ENCODE assay signal across 8 cellular contexts in genomic region chr1:169486281-169486904, GRCh38. TPM values are rescaled to one million over a fixed set of nuclear protein-coding genes. Genes with fewer than 3 reads are reported as not detected.
DNase-seq lines count a peak whose midpoint lies in the region; ATAC-seq and TF ChIP-seq lines count a peak whose summit lies in the region.

No MANE protein-coding gene starts in this region.

- no peaks in the 10 kb centered on the region for H3K27me3 ChIP-seq in PC-9 (ENCODE audit: insufficient read depth, low read depth)
- H3K27me3 ChIP-seq in endodermal cell (ENCODE audit: control insufficient read depth, insufficient read depth, low read length, poor library complexity, severe bottlenecking), result no peaks in the 10 kb centered on the region

- H3K27ac Mint-ChIP-seq in T-helper 2 cell treated with Interferon-gamma antibody and Interleukin-4, amounts not matched to agents 5 μg/mL and 100 μg/mL, for 36 hours, result peak overlapping the region; percentile 89
- H3K27ac Mint-ChIP-seq in endodermal cell, result peak overlapping the region; percentile 97
- H3K27ac Mint-ChIP-seq in naive thymus-derived CD8-positive, alpha-beta T cell, result peak overlapping the region; percentile 88 to 98 (median 96)

- H3K9me2 ChIP-seq in PC-9 (ENCODE audit: insufficient read depth), result peaks cover 5% of the 10 kb centered on the region; the same call in 1 of the 2 replicates

- peak overlapping the region; percentile 90 for H3K4me2 ChIP-seq in PC-9

- no peaks in the 10 kb centered on the region for H4K20me1 ChIP-seq in PC-9 (ENCODE audit: insufficient read depth)

- TSS peak; percentile 86 for BruUV-seq in PC-9 (replicated peaks; lab: Mats Ljungman, UMichigan)

- H2AFZ ChIP-seq in PC-9, result peak overlapping the region; percentile 87

- peaks cover 12% of the 10 kb centered on the region for H3F3A ChIP-seq in PC-9 (ENCODE audit: insufficient read depth, low read depth)

- CTCF ChIA-PET in PC-9 (lab: Charles Lee), result interaction anchor here (0.9 kb wide), 1 partner anchor 60 kb away, joined by 3 read pairs; no protein-coding TSS in a partner anchor

- H3K4me3 ChIP-seq in PC-9, result peak overlapping the region; percentile 85
- peak overlapping the region; percentile 82 for H3K4me3 ChIP-seq in endodermal cell (ENCODE audit: low read length)

- peak overlapping the region; percentile 96 for H3K4me3 Mint-ChIP-seq in T-helper 2 cell treated with Interferon-gamma antibody and Interleukin-4, amounts not matched to agents 5 μg/mL and 100 μg/mL, for 36 hours
- peak overlapping the region; percentile 85 for H3K4me3 Mint-ChIP-seq in endodermal cell
- peak overlapping the region; percentile 91 to 99 (median 97) for H3K4me3 Mint-ChIP-seq in naive thymus-derived CD8-positive, alpha-beta T cell

- WGBS in endodermal cell (ENCODE audit: insufficient coverage in 1 of 2, insufficient read length in 1 of 2), 2 experiments, result 4 to 11% methylated on average over 5 to 13 of the region's 13 CpGs

- TF ChIP-seq CTCF in PC-9 (conservative IDR thresholded peaks at IDR 0.05) (no peak), endodermal cell (conservative IDR thresholded peaks at IDR 0.05) (no peak)

- POLR2A ChIA-PET in PC-9 (lab: Charles Lee; ENCODE audit: unreplicated experiment), result interaction anchor here (0.5 to 1.3 kb wide), 3 partner anchors 12 to 59 kb away, joined by 3 to 9 read pairs (median 5); partner anchors contain the start of gene CCDC181
- POLR2A ChIA-PET in naive thymus-derived CD8-positive, alpha-beta T cell (lab: Charles Lee), result interaction anchor here (0.8 to 1.0 kb wide), 2 partner anchors 25 to 119 kb away, joined by 3 to 4 read pairs; partner anchors contain the start of genes BLZF1 and NME7

- no peaks in the 10 kb centered on the region for H3K9me3 ChIP-seq in PC-9 (ENCODE audit: insufficient read depth, low read depth)
- no peaks in the 10 kb centered on the region for H3K9me3 ChIP-seq in endodermal cell (ENCODE audit: control insufficient read depth, low read length)

- H3K27ac ChIP-seq in PC-9 (peak overlapping the region; percentile 89), endodermal cell (ENCODE audit: low read depth, low read length) (peak overlapping the region; percentile 91)

- H3K4me1 Mint-ChIP-seq in T-helper 2 cell treated with Interferon-gamma antibody and Interleukin-4, amounts not matched to agents 5 μg/mL and 100 μg/mL, for 36 hours (ENCODE audit: low read depth), result peaks cover 46% of the 10 kb centered on the region
- peaks cover 46% of the 10 kb centered on the region for H3K4me1 Mint-ChIP-seq in endodermal cell
- peaks cover 25 to 52% (median 38%) of the 10 kb centered on the region in 4 donors for H3K4me1 Mint-ChIP-seq in naive thymus-derived CD8-positive, alpha-beta T cell

- H3K4me1 ChIP-seq in PC-9 (replicated peaks; ENCODE audit: insufficient read depth) (peaks cover 38% of the 10 kb centered on the region), endodermal cell (ENCODE audit: control insufficient read depth, insufficient read depth, low read length) (peaks cover 3% of the 10 kb centered on the region)

- DNase-seq in T-helper 2 cell treated with Interferon-gamma antibody and Interleukin-4, amounts not matched to agents 5 μg/mL and 100 μg/mL, for 36 hours (ENCODE audit: low spot score), result no peak
- DNase-seq in T-helper 2 cell (no peak), PC-9 (peak in 1 of 2 experiments; percentile 55), endodermal cell (no peak), NCI-H1105 (lab: John Stamatoyannopoulos, UW) (no peak), NCI-H510A treated with DMSO at 0.1 percent for 48 hours (lab: John Stamatoyannopoulos, UW) (no peak), cortex of kidney (lab: John Stamatoyannopoulos, UW) (no peak)
- DNase-seq in naive thymus-derived CD8-positive, alpha-beta T cell, result no peak

- peak overlapping the region; percentile 69 for H3K9ac ChIP-seq in endodermal cell (ENCODE audit: extremely low read depth, low read length, poor library complexity, severe bottlenecking)

- intact Hi-C loops in PC-9 (cut with micrococcal nuclease; ENCODE audit: unreplicated experiment), result loop anchor here (1.0 to 10.0 kb wide), 6 partner anchors 11 to 308 kb away; partner anchors contain the start of genes BLZF1, METTL18 and NME7

- peaks cover 2% of the 10 kb centered on the region for H3K36me3 Mint-ChIP-seq in T-helper 2 cell treated with Interferon-gamma antibody and Interleukin-4, amounts not matched to agents 5 μg/mL and 100 μg/mL, for 36 hours (ENCODE audit: low read depth)
- no peaks in the 10 kb centered on the region for H3K36me3 Mint-ChIP-seq in endodermal cell (ENCODE audit: low read depth)
- no peaks in the 10 kb centered on the region for H3K36me3 Mint-ChIP-seq in naive thymus-derived CD8-positive, alpha-beta T cell

- no peaks in the 10 kb centered on the region for H3K27me3 Mint-ChIP-seq in T-helper 2 cell treated with Interferon-gamma antibody and Interleukin-4, amounts not matched to agents 5 μg/mL and 100 μg/mL, for 36 hours (ENCODE audit: low read depth)
- H3K27me3 Mint-ChIP-seq in endodermal cell (ENCODE audit: insufficient read depth), result no peaks in the 10 kb centered on the region
- peaks cover 0 to 2% (median 0%) of the 10 kb centered on the region in 5 donors for H3K27me3 Mint-ChIP-seq in naive thymus-derived CD8-positive, alpha-beta T cell

- no peaks in the 10 kb centered on the region for H3K9me3 Mint-ChIP-seq in T-helper 2 cell treated with Interferon-gamma antibody and Interleukin-4, amounts not matched to agents 5 μg/mL and 100 μg/mL, for 36 hours
- H3K9me3 Mint-ChIP-seq in endodermal cell, result no peaks in the 10 kb centered on the region
- no peaks in the 10 kb centered on the region for H3K9me3 Mint-ChIP-seq in naive thymus-derived CD8-positive, alpha-beta T cell

- no peaks in the 10 kb centered on the region; the same call in 1 of the 2 replicates for H3K36me3 ChIP-seq in PC-9 (ENCODE audit: low read depth)
- H3K36me3 ChIP-seq in endodermal cell (ENCODE audit: control insufficient read depth, insufficient read depth, low read length), result no peaks in the 10 kb centered on the region

- no peak for ATAC-seq in naive thymus-derived CD8-positive, alpha-beta T cell

- peaks cover 37% of the 10 kb centered on the region for H3K79me2 ChIP-seq in PC-9 (ENCODE audit: low read depth)

RNA-seq across cellular contexts. Expression of gene SLC19A2, which starts 0.6 kb away (rescaled TPM):
- total RNA-seq in PC-9 (2021) (3.9 and 4.9 TPM in 2 replicates), endodermal cell (10 to 100 TPM; 11.5 to 12.9 TPM)
- polyA plus RNA-seq in endodermal cell (2013, experiment 1 of 2), result 16.1 TPM
- polyA plus RNA-seq in endodermal cell (2013, experiment 2 of 2), result 16.4 TPM
- 1 to 10 TPM; 5.4 TPM for total RNA-seq in naive thymus-derived CD8-positive, alpha-beta T cell
- polyA plus RNA-seq in naive thymus-derived CD8-positive, alpha-beta T cell, result under 1 TPM; 0.19 to 0.29 (median 0.24) TPM

RNA-seq across cellular contexts. Expression of gene CCDC181, which starts 59.1 kb away (rescaled TPM):
- total RNA-seq in PC-9 (2021) (0.37 TPM in 1 of 2 replicates, not detected in the other), endodermal cell (1 to 10 TPM; 4.9 to 7.8 TPM)
- polyA plus RNA-seq in endodermal cell (2013, experiment 1 of 2), result 9.8 TPM
- 9.8 TPM for polyA plus RNA-seq in endodermal cell (2013, experiment 2 of 2)
- not detected for total RNA-seq in naive thymus-derived CD8-positive, alpha-beta T cell
- polyA plus RNA-seq in naive thymus-derived CD8-positive, alpha-beta T cell, result under 1 TPM in 1 of 3 donors, not detected in 2; 0.14 TPM
